Comparison of ENCODE assay signal across 13 cellular contexts in the genomic region with DNA sequence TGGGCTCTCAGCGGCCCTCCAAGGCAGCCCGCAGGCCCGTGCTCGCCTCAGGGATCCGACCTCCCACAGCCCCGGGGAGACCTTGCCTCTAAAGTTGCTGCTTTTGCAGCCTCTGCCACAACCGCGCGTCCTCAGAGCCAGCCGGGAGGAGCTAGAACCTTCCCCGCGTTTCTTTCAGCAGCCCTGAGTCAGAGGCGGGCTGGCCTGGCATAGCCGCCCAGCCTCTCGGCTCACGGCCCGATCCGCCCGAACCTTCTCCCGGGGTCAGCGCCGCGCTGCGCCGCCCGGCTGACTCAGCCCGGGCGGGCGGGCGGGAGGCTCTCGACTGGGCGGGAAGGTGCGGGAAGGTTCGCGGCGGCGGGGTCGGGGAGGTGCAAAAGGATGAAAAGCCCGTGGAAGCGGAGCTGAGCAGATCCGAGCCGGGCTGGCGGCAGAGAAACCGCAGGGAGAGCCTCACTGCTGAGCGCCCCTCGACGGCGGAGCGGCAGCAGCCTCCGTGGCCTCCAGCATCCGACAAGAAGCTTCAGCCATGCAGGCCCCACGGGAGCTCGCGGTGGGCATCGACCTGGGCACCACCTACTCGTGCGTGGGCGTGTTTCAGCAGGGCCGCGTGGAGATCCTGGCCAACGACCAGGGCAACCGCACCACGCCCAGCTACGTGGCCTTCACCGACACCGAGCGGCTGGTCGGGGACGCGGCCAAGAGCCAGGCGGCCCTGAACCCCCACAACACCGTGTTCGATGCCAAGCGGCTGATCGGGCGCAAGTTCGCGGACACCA. TPM values are rescaled to one million over a fixed set of nuclear protein-coding genes. Genes with fewer than 3 reads are reported as not detected.
DNase-seq lines count a peak whose midpoint lies in the region; ATAC-seq, FAIRE-seq and TF ChIP-seq lines count a peak whose summit lies in the region.
"Not testable (repeated sequence)": the region's sequence is repeated elsewhere in the genome, so short reads cannot be mapped to it uniquely, and the experiment has no call there.
"Had no signal": no experiment of that assay in that cellular context is flagged by ENCODE, and none has a peak within 500 bp of the region (broad histone marks: within the 10 kb centered on the region; RNA-seq: fewer than 3 reads in every experiment).

No MANE protein-coding gene starts in this region.

- ATAC-seq in A549 (peak; percentile 79 to 91), SK-N-SH treated with all-trans-retinoic acid at 6 μM for 48 hours (peak; percentile 82), left cardiac atrium (peak; percentile 81 to 95)
- peak; percentile 71 for ATAC-seq in activated naive CD8-positive, alpha-beta T cell treated with anti-CD3 and anti-CD28 coated beads, Interleukin-2, amount 50 U/mL, for 24 hours

- H3K23ac ChIP-seq in mesendoderm (ENCODE audit: low read length), result not testable (repeated sequence)

- H3K4me3 ChIP-seq in A549; mesendoderm (ENCODE audit: low read length): not testable (repeated sequence)

- not testable (repeated sequence) for H3K27ac Mint-ChIP-seq in activated naive CD8-positive, alpha-beta T cell treated with anti-CD3 and anti-CD28 coated beads, Interleukin-2, amount 50 U/mL, for 24 hours

- H2BK5ac ChIP-seq in mesendoderm (ENCODE audit: low read length), result not testable (repeated sequence)

- H3K9ac ChIP-seq in mesendoderm (ENCODE audit: low read length), result not testable (repeated sequence)

- DNase-seq in A549 (ENCODE audit: low read depth in 1 of 2, low spot score in 1 of 2), result not testable (repeated sequence)
- DNase-seq in GM03348 (ENCODE audit: low spot score) (peak; percentile 89), epidermal melanocyte (ENCODE audit: insufficient read length, low spot score) (peak; percentile 26), left cardiac atrium (peak; percentile 75), mesendoderm (peak; percentile 61)
- DNase-seq in activated naive CD8-positive, alpha-beta T cell treated with anti-CD3 and anti-CD28 coated beads, Interleukin-2, amount 50 U/mL, for 24 hours, result peak; percentile 35
- peak; percentile 38 for DNase-seq in stimulated activated CD4-positive, alpha-beta T cell treated with anti-CD3 and anti-CD28 coated beads, Interleukin-15, amount 100 ng/mL, for 24 hours

- POLR2A ChIA-PET in A549 (lab: Yijun Ruan, JAX), result not testable (repeated sequence)

- not testable (repeated sequence) for H3K36me3 Mint-ChIP-seq in activated naive CD8-positive, alpha-beta T cell treated with anti-CD3 and anti-CD28 coated beads, Interleukin-2, amount 50 U/mL, for 24 hours (ENCODE audit: low read depth)

- H3K4ac ChIP-seq in mesendoderm (ENCODE audit: low read depth, low read length), result not testable (repeated sequence)

- H3K4me1 Mint-ChIP-seq in activated naive CD8-positive, alpha-beta T cell treated with anti-CD3 and anti-CD28 coated beads, Interleukin-2, amount 50 U/mL, for 24 hours, result not testable (repeated sequence)

- H3K4me3 Mint-ChIP-seq in activated naive CD8-positive, alpha-beta T cell treated with anti-CD3 and anti-CD28 coated beads, Interleukin-2, amount 50 U/mL, for 24 hours, result not testable (repeated sequence)

- H3K79me1 ChIP-seq in mesendoderm (ENCODE audit: low read length), result not testable (repeated sequence)

- H3K9me3 ChIP-seq in A549, result not testable (repeated sequence)

- H3K27me3 Mint-ChIP-seq in activated naive CD8-positive, alpha-beta T cell treated with anti-CD3 and anti-CD28 coated beads, Interleukin-2, amount 50 U/mL, for 24 hours, result peaks cover 35% of the 10 kb centered on the region

- H3K79me2 ChIP-seq in mesendoderm (ENCODE audit: control insufficient read depth, insufficient read depth, low read length), result not testable (repeated sequence)

- H3K18ac ChIP-seq in mesendoderm (ENCODE audit: low read length), result not testable (repeated sequence)

- CTCF ChIA-PET in A549 (lab: Yijun Ruan, JAX), result not testable (repeated sequence)

- intact Hi-C loops in left cardiac atrium (cut with DNase I), result not testable (repeated sequence)

- not testable (repeated sequence) for TF ChIP-seq CTCF in A549 (IDR thresholded peaks at IDR 0.05)

- WGBS in A549 (ENCODE audit: missing lambda C conversion rate), result 75% methylated on average over 20 of the region's 78 CpGs
- WGBS in mesendoderm (ENCODE audit: extremely low coverage, insufficient coverage, low lambda C conversion rate), result no CpG with 5 or more reads among the region's 78 CpGs

- FAIRE-seq in A549 (lab: Jason Lieb, UNC), result not testable (repeated sequence)

- not testable (repeated sequence) for H2AK5ac ChIP-seq in mesendoderm (ENCODE audit: low read length)

- not testable (repeated sequence) for H4K8ac ChIP-seq in mesendoderm (ENCODE audit: low read depth, low read length)

- not testable (repeated sequence) for H3K9me3 Mint-ChIP-seq in activated naive CD8-positive, alpha-beta T cell treated with anti-CD3 and anti-CD28 coated beads, Interleukin-2, amount 50 U/mL, for 24 hours

- H3K4me1 ChIP-seq in A549; mesendoderm (ENCODE audit: control insufficient read depth, low read depth, low read length): not testable (repeated sequence)

- TF ChIP-seq EP300 in A549 (IDR thresholded peaks at IDR 0.05), result not testable (repeated sequence)

- H3K27ac ChIP-seq in A549; mesendoderm (ENCODE audit: low read depth, low read length): not testable (repeated sequence)

- peak overlapping the region; percentile 25 for H3K56ac ChIP-seq in mesendoderm (ENCODE audit: low read length)

- H3K36me3 ChIP-seq in mesendoderm (ENCODE audit: control insufficient read depth, insufficient read depth, low read length), result not testable (repeated sequence)

- not testable (repeated sequence) for TF ChIP-seq POLR2A in A549 (IDR thresholded peaks at IDR 0.05; ENCODE audit: low read length)

- not testable (repeated sequence) for H2BK15ac ChIP-seq in mesendoderm (replicated peaks; ENCODE audit: low read depth)

- not testable (repeated sequence) for H3K27me3 ChIP-seq in mesendoderm (ENCODE audit: insufficient read depth, low read length, poor library complexity)

- not testable (repeated sequence) for H4K5ac ChIP-seq in mesendoderm (ENCODE audit: low read length)

- TF ChIP-seq RAD21 in A549 (conservative IDR thresholded peaks at IDR 0.05 in 1 of 2, IDR thresholded peaks at IDR 0.05 in 1 of 2), result not testable (repeated sequence)

- not testable (repeated sequence) for H3K4me2 ChIP-seq in A549; mesendoderm (ENCODE audit: low read length)

- not testable (repeated sequence) for H2BK120ac ChIP-seq in mesendoderm (ENCODE audit: low read depth, low read length)

RNA-seq across cellular contexts. Expression of a gene that starts 25.0 kb away (rescaled TPM):
- not detected in 2 replicates for polyA plus RNA-seq in A549 (2011; rRNA removed)
- not detected in 2 replicates for polyA plus RNA-seq in A549 (2012; cell fraction: cytosol; rRNA removed)
- polyA plus RNA-seq in A549 (2012; cell fraction: nucleus; rRNA removed), result not detected in 2 replicates
- polyA plus RNA-seq in A549 (2017; fragmentation: RNase III; extraction: RNeasy Plus Mini Kit Qiagen cat#74134 plus additional on column Dnase treatment), result not detected in 3 replicates
- not detected in 2 replicates for polyA minus RNA-seq in A549 (2011; rRNA and poly(A)+ RNA removed)
- 1 to 10 TPM; 2.4 to 6.1 TPM for total RNA-seq in left cardiac atrium
- not detected for polyA plus RNA-seq in mesendoderm (2013, experiment 1 of 2)
- not detected for polyA plus RNA-seq in mesendoderm (2013, experiment 2 of 2)
- total RNA-seq: activated CD4-positive, alpha-beta T cell treated with anti-CD3 and anti-CD28 coated beads, Interleukin-2, amount 10 ng/mL, durations not matched to agents 7 days and 5 days; glomerular endothelial cell; MCF 10A; mesothelial cell of epicardium; pulmonary artery endothelial cell had no signal

RNA-seq across cellular contexts. Expression of a gene that starts 56.3 kb away (rescaled TPM):
- polyA plus RNA-seq in A549 (2011; rRNA removed) (not detected in 2 replicates), A549 (2017; fragmentation: RNase III; extraction: RNeasy Plus Mini Kit Qiagen cat#74134 plus additional on column Dnase treatment) (not detected in 3 replicates)
- polyA plus RNA-seq in A549 (2012; cell fraction: cytosol; rRNA removed), result not detected in 2 replicates
- polyA plus RNA-seq in A549 (2012; cell fraction: nucleus; rRNA removed), result not detected in 2 replicates
- not detected in 2 replicates for polyA minus RNA-seq in A549 (2011; rRNA and poly(A)+ RNA removed)
- 10 to 100 TPM; 42.9 to 53.7 TPM for total RNA-seq in left cardiac atrium
- not detected for polyA plus RNA-seq in mesendoderm (2013, experiment 1 of 2)
- polyA plus RNA-seq in mesendoderm (2013, experiment 2 of 2), result not detected
- total RNA-seq: activated CD4-positive, alpha-beta T cell treated with anti-CD3 and anti-CD28 coated beads, Interleukin-2, amount 10 ng/mL, durations not matched to agents 7 days and 5 days; glomerular endothelial cell; MCF 10A; mesothelial cell of epicardium; pulmonary artery endothelial cell had no signal

RNA-seq across cellular contexts. Expression of a gene that starts 57.0 kb away (rescaled TPM):
- polyA plus RNA-seq in A549 (2011; rRNA removed) (not detected in 2 replicates), A549 (2017; fragmentation: RNase III; extraction: RNeasy Plus Mini Kit Qiagen cat#74134 plus additional on column Dnase treatment) (not detected in 3 replicates)
- polyA plus RNA-seq in A549 (2012; cell fraction: cytosol; rRNA removed), result not detected in 2 replicates
- polyA plus RNA-seq in A549 (2012; cell fraction: nucleus; rRNA removed), result not detected in 2 replicates
- not detected in 2 replicates for polyA minus RNA-seq in A549 (2011; rRNA and poly(A)+ RNA removed)
- total RNA-seq in left cardiac atrium, result 10 to 100 TPM; 14.2 to 42.4 TPM
- not detected for polyA plus RNA-seq in mesendoderm (2013, experiment 1 of 2)
- not detected for polyA plus RNA-seq in mesendoderm (2013, experiment 2 of 2)
- total RNA-seq: activated CD4-positive, alpha-beta T cell treated with anti-CD3 and anti-CD28 coated beads, Interleukin-2, amount 10 ng/mL, durations not matched to agents 7 days and 5 days; glomerular endothelial cell; MCF 10A; mesothelial cell of epicardium; pulmonary artery endothelial cell had no signal
